In genomic region chr6:43629505-43630300, GRCh38 we compare ENCODE assay signal across 1 cellular context.
TF ChIP-seq lines count a peak whose summit lies in the region.

No MANE protein-coding gene starts in this region.

TF ChIP-seq in K562, 482 proteins besides CTCF, POLR2A, EP300 and RAD21 (continued from another document and continues in another):
- TF ChIP-seq ZNF280A (IDR thresholded peaks at IDR 0.05; ENCODE audit: low read depth, partially characterized antibody) (no peak), MAFF (IDR thresholded peaks at IDR 0.05; ENCODE audit: low read length) (no peak), ZNF589 (CRISPR knock-in tag; IDR thresholded peaks at IDR 0.05; ENCODE audit: low read depth) (peak; percentile 27; the same call in 1 of the 2 replicates), ZNF518B (CRISPR knock-in tag; IDR thresholded peaks at IDR 0.05) (no peak), PCBP1 (IDR thresholded peaks at IDR 0.05; ENCODE audit: low read depth, low read length, poor library complexity, severe bottlenecking) (no peak), ZNF830 (CRISPR knock-in tag; IDR thresholded peaks at IDR 0.05) (peak; percentile 97), TCF7L2 (IDR thresholded peaks at IDR 0.05; ENCODE audit: low read depth, low read length) (no peak), SNAPC5 (CRISPR knock-in tag; IDR thresholded peaks at IDR 0.05) (no peak), NONO (IDR thresholded peaks at IDR 0.05; ENCODE audit: low read depth in 2 of 2, low read length in 1 of 2) (no peak; a peak in 1 of 4 replicates), CC2D1A (IDR thresholded peaks at IDR 0.05) (peak; percentile 52; the same call in 1 of the 2 replicates), PKNOX1 (IDR thresholded peaks at IDR 0.05) (no peak), MYC (IDR thresholded peaks at IDR 0.05; ENCODE audit: low read depth, low read length) (peak; percentile 63), MYC (CRISPR knock-in tag; IDR thresholded peaks at IDR 0.05; ENCODE audit: borderline replicate concordance, low read depth) (peak; percentile 94; the same call in 1 of the 2 replicates), BMI1 (IDR thresholded peaks at IDR 0.05; ENCODE audit: low read length) (no peak), RBM17 (IDR thresholded peaks at IDR 0.05; ENCODE audit: borderline replicate concordance, low read depth, low read length) (no peak), HCFC1 (IDR thresholded peaks at IDR 0.05; ENCODE audit: low read depth, low read length) (no peak; the same call in 1 of the 2 replicates), DLX4 (CRISPR knock-in tag; IDR thresholded peaks at IDR 0.05) (no peak), KLF16 (IDR thresholded peaks at IDR 0.05) (no peak), SMARCE1 (IDR thresholded peaks at IDR 0.05) (no peak; the same call in 1 of the 2 replicates), ZNF507 (tag; conservative IDR thresholded peaks at IDR 0.05) (no peak), NELFE (IDR thresholded peaks at IDR 0.05; ENCODE audit: insufficient read depth, insufficient read length) (no peak), MIER1 (IDR thresholded peaks at IDR 0.05; ENCODE audit: low read depth) (no peak), ZEB2 (IDR thresholded peaks at IDR 0.05) (no peak), STAG1 (CRISPR knock-in tag; IDR thresholded peaks at IDR 0.05; ENCODE audit: borderline replicate concordance) (no peak), RBM14 (IDR thresholded peaks at IDR 0.05; ENCODE audit: borderline replicate concordance, insufficient read depth, low read depth, low read length) (no peak), MITF (IDR thresholded peaks at IDR 0.05) (0 out of 2 replicates have a peak, but pooled peaks have one; percentile 12), CSDE1 (IDR thresholded peaks at IDR 0.05) (no peak), PHTF2 (CRISPR knock-in tag; IDR thresholded peaks at IDR 0.05) (peak; percentile 65; the same call in 1 of the 2 replicates), ATF3 (IDR thresholded peaks at IDR 0.05) (no peak; the same call in 1 of the 2 replicates), ATF3 (CRISPR knock-in tag; conservative IDR thresholded peaks at IDR 0.05) (no peak), MEF2A (IDR thresholded peaks at IDR 0.05; ENCODE audit: control insufficient read depth, low read depth, low read length) (peak; percentile 89), HDAC1 (IDR thresholded peaks at IDR 0.05) (peak in 1 of 2 experiments; percentile 55; a peak in 2 of 4 replicates), IRF1 (CRISPR knock-in tag; IDR thresholded peaks at IDR 0.05; ENCODE audit: borderline replicate concordance) (0 out of 2 replicates have a peak, but pooled peaks have one; percentile 33), ARID1B (IDR thresholded peaks at IDR 0.05) (peak; percentile 74), HMBOX1 (IDR thresholded peaks at IDR 0.05) (no peak), HNRNPLL (IDR thresholded peaks at IDR 0.05; ENCODE audit: low read depth, low read length, poor library complexity, severe bottlenecking) (no peak), FIP1L1 (IDR thresholded peaks at IDR 0.05; ENCODE audit: low read depth, low read length, poor library complexity, severe bottlenecking) (peak; percentile 3), ESRRB (CRISPR knock-in tag; IDR thresholded peaks at IDR 0.05; ENCODE audit: borderline replicate concordance) (peak; percentile 64; the same call in 1 of the 2 replicates), TAL1 (IDR thresholded peaks at IDR 0.05) (no peak; the same call in 1 of the 2 replicates), SIN3A (IDR thresholded peaks at IDR 0.05; ENCODE audit: borderline replicate concordance in 2 of 2, control insufficient read depth in 1 of 2, low read depth in 2 of 2, low read length in 2 of 2) (peak in 1 of 2 experiments; percentile 29; a peak in 1 of 4 replicates), PHF8 (IDR thresholded peaks at IDR 0.05; ENCODE audit: borderline replicate concordance, low read length) (peak; percentile 63), YBX1 (IDR thresholded peaks at IDR 0.05) (no peak), ZNF75A (CRISPR knock-in tag; IDR thresholded peaks at IDR 0.05) (peak; percentile 23; the same call in 1 of the 2 replicates), CBFA2T3 (IDR thresholded peaks at IDR 0.05) (no peak; the same call in 1 of the 2 replicates), GATA2 (CRISPR knock-in tag; IDR thresholded peaks at IDR 0.05) (no peak), SRSF9 (IDR thresholded peaks at IDR 0.05; ENCODE audit: borderline replicate concordance, low read depth, low read length) (no peak), KLF13 (tag; IDR thresholded peaks at IDR 0.05; ENCODE audit: borderline replicate concordance, low read depth) (no peak), RFX1 (IDR thresholded peaks at IDR 0.05) (no peak), TEAD1 (CRISPR knock-in tag; IDR thresholded peaks at IDR 0.05) (peak; percentile 43 to 76; a peak in 1 of 4 replicates), CREB5 (CRISPR knock-in tag; IDR thresholded peaks at IDR 0.05) (peak; percentile 75; the same call in 1 of the 2 replicates), MXI1 (IDR thresholded peaks at IDR 0.05; ENCODE audit: low read depth, low read length) (no peak), ZBTB8A (IDR thresholded peaks at IDR 0.05; ENCODE audit: partially characterized antibody) (no peak), MAZ (CRISPR knock-in tag; conservative IDR thresholded peaks at IDR 0.05 in 1 of 2, IDR thresholded peaks at IDR 0.05 in 1 of 2) (peak; percentile 68 to 96), ZNF140 (CRISPR knock-in tag; IDR thresholded peaks at IDR 0.05) (no peak), IRF2 (CRISPR knock-in tag; IDR thresholded peaks at IDR 0.05) (no peak), CREM (IDR thresholded peaks at IDR 0.05; ENCODE audit: low read depth) (peak; percentile 11; the same call in 1 of the 2 replicates)
